Comparison of ENCODE assay signal across 27 cellular contexts in genomic region chr22:44170470-44170869, GRCh38. TPM values are rescaled to one million over a fixed set of nuclear protein-coding genes. Genes with fewer than 3 reads are reported as not detected.
"Had no signal": no experiment of that assay in that cellular context is flagged by ENCODE, and none has a peak within 500 bp of the region (broad histone marks: within the 10 kb centered on the region; RNA-seq: fewer than 3 reads in every experiment).

No MANE protein-coding gene starts in this region.

- H3K9me3 ChIP-seq: gastrocnemius medialis, neutrophil, pancreas, right lobe of liver, stomach, thyroid gland had no signal

- H3K36me3 ChIP-seq: neutrophil, pancreas, right lobe of liver, thyroid gland had no signal

- FAIRE-seq: colon, keratinocyte, pancreas, urothelium cell line had no signal

- ATAC-seq: esophagus mucosa; gastrocnemius medialis; left lobe of liver; natural killer cell; pancreas; right lobe of liver; stimulated activated effector memory CD8-positive, alpha-beta T cell treated with anti-CD3 and anti-CD28 coated beads, Interleukin-12 subunit alpha, Interleukin-12 subunit beta, amount 100 ng/mL, for 72 hours had no signal

- H3K27me3 ChIP-seq: gastrocnemius medialis, neutrophil, pancreas, right lobe of liver, stomach, thyroid gland had no signal

- H3K4me1 ChIP-seq: pancreas, right lobe of liver, thyroid gland had no signal

- H3K4me2 ChIP-seq: smooth muscle cell had no signal

- H3K27ac ChIP-seq: epithelial cell of prostate, gastrocnemius medialis, neutrophil, pancreas, right lobe of liver, stomach, thyroid gland had no signal

- DNase-seq: effector CD8-positive, alpha-beta T cell; endodermal cell; foreskin fibroblast; gastrocnemius medialis; head of caudate nucleus; natural killer cell; pancreas; retina; right lobe of liver; stimulated activated CD4-positive, alpha-beta T cell treated with anti-CD3 and anti-CD28 coated beads, Interleukin-2, amount 100 ng/mL, for 24 hours; stimulated activated CD4-positive, alpha-beta T cell treated with anti-CD3 and anti-CD28 coated beads, Interleukin-4, amount 100 ng/mL, for 24 hours; stimulated activated naive CD4-positive, alpha-beta T cell treated with Interleukin-2 at 50 U/mL for 16 hours; stomach; thyroid gland had no signal

- H3K4me3 ChIP-seq: gastrocnemius medialis, lung, pancreas, right lobe of liver, smooth muscle cell, stomach, thyroid gland had no signal

RNA-seq across cellular contexts. Expression of gene PARVG, which starts 10.3 kb away (rescaled TPM):
- total RNA-seq: glomerular endothelial cell, pulmonary artery endothelial cell had no signal
- polyA plus RNA-seq: keratinocyte, neural cell, smooth muscle cell had no signal
